9 cellular contexts compared by ENCODE assay signal in the genomic region with DNA sequence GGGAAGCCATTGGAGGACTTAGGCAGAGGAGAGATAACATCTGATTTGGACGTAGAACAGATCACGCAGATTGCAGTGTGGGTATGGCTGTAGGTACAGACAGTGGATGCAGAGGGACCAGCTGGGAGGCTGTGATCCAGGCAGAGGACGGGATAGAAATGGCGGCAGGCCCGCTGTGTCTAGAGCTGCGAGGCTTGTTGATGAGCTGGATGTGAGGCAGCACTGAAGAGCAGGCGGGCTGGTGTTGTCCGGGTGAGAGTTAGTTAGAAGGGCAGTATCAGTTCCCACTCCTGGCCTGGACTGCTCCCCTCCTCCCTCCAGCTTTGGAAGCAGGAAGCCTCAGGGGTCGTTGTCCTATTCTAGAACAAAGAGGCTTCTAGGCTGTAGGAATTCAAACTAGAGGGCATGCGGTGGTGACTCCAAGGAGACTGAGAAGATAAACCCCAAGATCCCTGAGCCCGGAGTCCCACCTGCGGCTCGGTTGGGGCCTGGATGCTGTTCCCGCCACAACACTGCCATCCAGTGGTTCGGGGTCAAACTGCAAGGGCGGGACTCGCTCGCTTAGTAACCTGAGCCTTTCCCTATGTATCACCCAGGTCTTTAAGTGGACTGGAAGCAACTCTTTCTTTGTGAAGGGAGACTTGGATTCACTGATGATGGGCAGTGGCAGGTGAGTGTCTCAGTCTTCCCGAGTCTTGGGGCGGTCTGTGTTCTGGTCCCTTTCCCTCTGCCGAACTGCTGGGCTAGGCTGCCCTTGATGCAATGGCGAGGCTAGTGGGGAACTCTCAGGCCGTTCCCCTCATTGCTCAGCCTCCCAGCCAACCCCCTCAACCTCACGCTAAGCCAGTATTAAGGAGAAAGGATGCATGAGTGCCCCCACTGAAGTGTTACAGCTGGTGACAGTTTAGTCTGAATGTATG. TPM values are rescaled to one million over a fixed set of nuclear protein-coding genes. Genes with fewer than 3 reads are reported as not detected.
DNase-seq lines count a peak whose midpoint lies in the region; ATAC-seq, FAIRE-seq and TF ChIP-seq lines count a peak whose summit lies in the region.
"Had no signal": no experiment of that assay in that cellular context is flagged by ENCODE, and none has a peak within 500 bp of the region (broad histone marks: within the 10 kb centered on the region; RNA-seq: fewer than 3 reads in every experiment).

No MANE protein-coding gene starts in this region.

- ATAC-seq in activated CD4-positive, CD25-positive, alpha-beta regulatory T cell treated with anti-CD3 and anti-CD28 coated beads, Interleukin-2, amount 50 U/mL, for 24 hours, result peak; percentile 79 to 88
- peak; percentile 89 for ATAC-seq in central memory CD8-positive, alpha-beta T cell (replicated peaks; ENCODE audit: extremely low read depth, poor library complexity, severe bottlenecking)
- no peak for ATAC-seq in GM21423 (IDR thresholded peaks at IDR 0.05; ENCODE audit: unreplicated experiment)

- H3K27ac ChIP-seq in kidney (ENCODE audit: low read depth in 2 of 2, low read length in 2 of 2), result no peak overlapping the region

- H3K4me3 ChIP-seq in HFF-Myc (replicated peaks; ENCODE audit: low read depth, low read length) (peak overlapping the region; percentile 37), kidney (ENCODE audit: low read length in 2 of 2) (no peak overlapping the region)

- H3K9me3 Mint-ChIP-seq in central memory CD8-positive, alpha-beta T cell, result no peaks in the 10 kb centered on the region

- H3K4me1 ChIP-seq in kidney (ENCODE audit: control insufficient read depth in 1 of 2, insufficient read depth in 1 of 2, low read depth in 1 of 2, low read length in 2 of 2), result peaks cover 0 to 10% of the 10 kb centered on the region in 2 donors

- H3K4me1 Mint-ChIP-seq in central memory CD8-positive, alpha-beta T cell, result peaks cover 24% of the 10 kb centered on the region

- no peaks in the 10 kb centered on the region for H3K36me3 ChIP-seq in kidney (ENCODE audit: control insufficient read depth in 1 of 2, insufficient read depth in 2 of 2, low read length in 2 of 2)

- H3K36me3 Mint-ChIP-seq in central memory CD8-positive, alpha-beta T cell (ENCODE audit: insufficient read depth), result peaks cover 34% of the 10 kb centered on the region

- no peak overlapping the region for H3K27ac Mint-ChIP-seq in central memory CD8-positive, alpha-beta T cell (ENCODE audit: low read depth)

- DNase-seq in D341Med (ENCODE audit: low spot score), result peak; percentile 94
- DNase-seq in HFF-Myc (ENCODE audit: extremely low read depth, low read depth), result peak; percentile 71
- peak; percentile 56 for DNase-seq in NCI-H226
- peak; percentile 66 to 73 for DNase-seq in central memory CD8-positive, alpha-beta T cell (ENCODE audit: low spot score in 2 of 2)
- peak; percentile 90 for DNase-seq in kidney
- DNase-seq in stimulated activated CD4-positive, alpha-beta T cell treated with anti-CD3 and anti-CD28 coated beads, Interleukin-15, amount 100 ng/mL, for 24 hours, result peak; percentile 89

- H3K9me3 ChIP-seq in kidney (ENCODE audit: control insufficient read depth in 1 of 2, low read length in 2 of 2), result no peaks in the 10 kb centered on the region

- no peak for FAIRE-seq in kidney (lab: Jason Lieb, UNC)
- FAIRE-seq: colon had no signal

- intact Hi-C loops in kidney (cut with DNase I), result no loop called here

- peak overlapping the region in 1 of 2 donors; percentile 34 for H3K9ac ChIP-seq in kidney (ENCODE audit: low read length in 2 of 2)

- H3K4me3 Mint-ChIP-seq in central memory CD8-positive, alpha-beta T cell, result peak overlapping the region; percentile 7

- TF ChIP-seq CTCF in HFF-Myc (IDR thresholded peaks at IDR 0.05; ENCODE audit: low read depth, low read length, missing control alignments) (peak; percentile 97), kidney (IDR thresholded peaks at IDR 0.05; ENCODE audit: borderline replicate concordance, extremely low read depth, insufficient read depth) (peak; percentile 91)

- H3K27me3 Mint-ChIP-seq in central memory CD8-positive, alpha-beta T cell, result no peaks in the 10 kb centered on the region

RNA-seq across cellular contexts. Expression of gene TLDC2, which starts 11.2 kb away (rescaled TPM):
- total RNA-seq in kidney, result 2.3 TPM
- polyA plus RNA-seq in kidney (ENCODE audit: insufficient read depth, low read depth, low replicate concordance), result 8.5 TPM
